8 cellular contexts compared by ENCODE assay signal in genomic region chr6:1610497-1611321, GRCh38. TPM values are rescaled to one million over a fixed set of nuclear protein-coding genes. Genes with fewer than 3 reads are reported as not detected.
DNase-seq lines count a peak whose midpoint lies in the region; ATAC-seq and TF ChIP-seq lines count a peak whose summit lies in the region.

No MANE protein-coding gene starts in this region.

- H3K9me3 ChIP-seq in WERI-Rb-1 (ENCODE audit: severe bottlenecking): no peaks in the 10 kb centered on the region

- H3K4me3 ChIP-seq in WERI-Rb-1 (ENCODE audit: low read depth, low read length) (peak overlapping the region; percentile 39), retinal pigment epithelial cell (ENCODE audit: low read length) (peak overlapping the region; percentile 51)

- H3K27me3 ChIP-seq in WERI-Rb-1 (ENCODE audit: insufficient read depth, low read depth, severe bottlenecking): peaks cover 65% of the 10 kb centered on the region
- peaks cover 39% of the 10 kb centered on the region for H3K27me3 ChIP-seq in foreskin keratinocyte

- peaks cover 14% of the 10 kb centered on the region for H3K4me1 ChIP-seq in foreskin keratinocyte

- peak; percentile 10 for ATAC-seq in HG02973 (IDR thresholded peaks at IDR 0.05; ENCODE audit: unreplicated experiment)
- ATAC-seq in foreskin keratinocyte: peak; percentile 18

- H3K27ac ChIP-seq in WERI-Rb-1: no peak overlapping the region
- no peak overlapping the region for H3K27ac ChIP-seq in foreskin keratinocyte

- DNase-seq in NCI-H1092 treated with DMSO at 0.1 percent for 48 hours (lab: John Stamatoyannopoulos, UW) (peak; percentile 6), NCI-H1092 (lab: John Stamatoyannopoulos, UW) (no peak), WERI-Rb-1 (peak; percentile 45), foreskin keratinocyte (peak in 1 of 2 donors; percentile 56), retinal pigment epithelial cell (ENCODE audit: low read depth) (no peak), kidney glomerular epithelial cell (lab: John Stamatoyannopoulos, UW) (no peak), COLO829 (ENCODE audit: low spot score) (no peak)

- TF ChIP-seq CTCF in WERI-Rb-1 (IDR thresholded peaks at IDR 0.05; ENCODE audit: low read depth, low read length) (no peak), foreskin keratinocyte (conservative IDR thresholded peaks at IDR 0.05) (no peak), retinal pigment epithelial cell (conservative IDR thresholded peaks at IDR 0.05; ENCODE audit: low read depth, low read length) (no peak)

- H3K36me3 ChIP-seq in WERI-Rb-1: no peaks in the 10 kb centered on the region

RNA-seq across cellular contexts. Expression of gene FOXC1, which starts 1.0 kb away (rescaled TPM):
- 3.5 and 5.0 TPM in 2 replicates for total RNA-seq in foreskin keratinocyte
- 1.7 and 3.0 TPM in 2 replicates for polyA plus RNA-seq in foreskin keratinocyte

Comparison
In these comparisons a context has a peak if more than half of its experiments do, and no peak if none do; other contexts are left out.
1. DNase-seq: peak in NCI-H1092 treated with DMSO at 0.1 percent for 48 hours (single experiment) and WERI-Rb-1 (single experiment); none in NCI-H1092 (single experiment), retinal pigment epithelial cell (single experiment), kidney glomerular epithelial cell (single experiment) and COLO829 (single experiment).